Comparison of ENCODE assay signal across 8 cellular contexts in the genomic region with DNA sequence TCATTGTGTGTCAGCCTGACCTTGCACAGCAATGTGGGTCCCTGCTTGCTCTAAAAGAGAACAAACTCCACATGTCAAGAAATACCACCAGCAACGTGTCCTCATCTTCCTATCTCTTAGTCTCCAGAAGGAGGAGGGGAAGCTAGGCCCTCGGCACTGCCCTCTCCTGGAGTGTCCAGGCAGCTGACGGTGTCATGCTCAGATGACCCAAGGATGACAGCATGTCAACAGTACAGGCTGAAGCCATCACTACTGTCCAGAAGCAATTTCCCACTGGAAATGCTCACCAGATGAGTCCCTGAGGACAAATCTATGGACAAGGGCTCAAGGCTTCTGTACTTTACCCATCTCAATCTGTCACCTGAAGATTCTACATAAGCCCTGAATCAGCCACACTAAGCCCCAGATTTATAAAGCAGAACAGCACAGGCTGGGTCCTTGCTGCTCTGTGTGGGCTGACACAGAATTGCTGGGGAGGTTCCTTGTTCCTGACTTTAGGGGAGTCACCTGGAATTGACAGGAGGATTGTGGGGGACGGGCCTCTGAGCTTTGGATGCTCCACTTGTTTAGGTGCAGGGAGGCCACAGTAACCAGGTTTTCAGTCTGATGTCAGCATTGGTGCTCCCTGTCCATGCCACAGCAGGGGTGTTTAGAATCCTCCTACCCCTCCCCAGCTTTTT.
DNase-seq lines count a peak whose midpoint lies in the region; ATAC-seq and TF ChIP-seq lines count a peak whose summit lies in the region.

No MANE protein-coding gene starts in this region.

- H3K27ac Mint-ChIP-seq in mesothelial cell of epicardium: no peak overlapping the region

- no peak overlapping the region for H3K27ac ChIP-seq in colonic mucosa

- H3K36me3 Mint-ChIP-seq in mesothelial cell of epicardium: no peaks in the 10 kb centered on the region

- H3K4me3 Mint-ChIP-seq in mesothelial cell of epicardium: no peak overlapping the region

- peaks cover 10% of the 10 kb centered on the region for H3K27me3 Mint-ChIP-seq in mesothelial cell of epicardium (ENCODE audit: low read depth)

- H3K4me1 Mint-ChIP-seq in mesothelial cell of epicardium: no peaks in the 10 kb centered on the region

- peak; percentile 81 for ATAC-seq in mucosa of descending colon
- no peak for ATAC-seq in HG02870 (IDR thresholded peaks at IDR 0.05; ENCODE audit: unreplicated experiment)
- ATAC-seq in HG02852 (IDR thresholded peaks at IDR 0.05; ENCODE audit: unreplicated experiment): no peak

- TF ChIP-seq CTCF in colonic mucosa (IDR thresholded peaks at IDR 0.05) (no peak), mucosa of descending colon (IDR thresholded peaks at IDR 0.05) (no peak), mesothelial cell of epicardium (IDR thresholded peaks at IDR 0.05; ENCODE audit: unreplicated experiment) (no peak)

- H3K9ac ChIP-seq in colonic mucosa (ENCODE audit: low read depth in 2 of 2, low read length in 2 of 2): no peak overlapping the region

- H3K4me1 ChIP-seq in colonic mucosa: no peaks in the 10 kb centered on the region
- no peaks in the 10 kb centered on the region for H3K4me1 ChIP-seq in mucosa of descending colon (ENCODE audit: low read depth)

- intact Hi-C loops in colonic mucosa (cut with DNase I): loop anchor here (10.0 kb wide), 1 partner anchor 167 kb away; no protein-coding TSS in a partner anchor
- intact Hi-C loops in mucosa of descending colon (cut with DNase I, micrococcal nuclease): no loop called here

- DNase-seq in D341Med (ENCODE audit: low spot score) (peak; percentile 60), M059J (ENCODE audit: low read depth) (peak; percentile 21), colonic mucosa (peak; percentile 36), mucosa of descending colon (peak in 2 of 3 donors; percentile 51), mesothelial cell of epicardium (ENCODE audit: low spot score in 2 of 2, unreplicated experiment in 2 of 2) (no peak), dedifferentiated amniotic fluid mesenchymal stem cell (ENCODE audit: extremely low spot score) (no peak)

- no peak overlapping the region for H3K4me3 ChIP-seq in colonic mucosa
- no peak overlapping the region for H3K4me3 ChIP-seq in mucosa of descending colon

- no peaks in the 10 kb centered on the region for H3K9me3 Mint-ChIP-seq in mesothelial cell of epicardium

- H3K9me3 ChIP-seq in colonic mucosa: no peaks in the 10 kb centered on the region
- no peaks in the 10 kb centered on the region for H3K9me3 ChIP-seq in mucosa of descending colon

- H3K36me3 ChIP-seq in colonic mucosa (no peaks in the 10 kb centered on the region), mucosa of descending colon (ENCODE audit: low read depth) (no peaks in the 10 kb centered on the region)

- no peaks in the 10 kb centered on the region for H3K27me3 ChIP-seq in colonic mucosa

Comparison
In these comparisons a context has a peak if more than half of its experiments do, and no peak if none do; other contexts are left out.
1. DNase-seq: peak in D341Med (single experiment), M059J (single experiment), colonic mucosa (single experiment) and mucosa of descending colon (2 of 3); none in mesothelial cell of epicardium (0 of 2) and dedifferentiated amniotic fluid mesenchymal stem cell (single experiment).